Comparison of ENCODE assay signal across 33 cellular contexts in genomic region chr4:14280567-14280966, GRCh38.
"Had no signal": no experiment of that assay in that cellular context is flagged by ENCODE, and none has a peak within 500 bp of the region (broad histone marks: within the 10 kb centered on the region; RNA-seq: fewer than 3 reads in every experiment).

No MANE protein-coding gene starts in this region.

- H3K36me3 ChIP-seq: brain microvascular endothelial cell, breast epithelium, WERI-Rb-1 had no signal

- H3K27ac ChIP-seq: body of pancreas, brain microvascular endothelial cell, breast epithelium, WERI-Rb-1 had no signal

- H3K4me3 ChIP-seq: body of pancreas, breast epithelium had no signal

- H3K27me3 ChIP-seq: body of pancreas, brain microvascular endothelial cell, breast epithelium had no signal

- FAIRE-seq: astrocyte, TTC549 had no signal

- ATAC-seq: activated CD4-positive, alpha-beta T cell treated with anti-CD3 and anti-CD28 coated beads for 36 hours; activated CD4-positive, CD25-positive, alpha-beta regulatory T cell treated with anti-CD3 and anti-CD28 coated beads, Interleukin-2, amount 50 U/mL, for 24 hours; activated CD8-positive, alpha-beta memory T cell treated with anti-CD3 and anti-CD28 coated beads, Interleukin-2, amount 10 ng/mL, durations not matched to agents 7 days and 5 days; activated CD8-positive, alpha-beta T cell treated with anti-CD3 and anti-CD28 coated beads, Interleukin-2, amount 10 ng/mL, durations not matched to agents 7 days and 5 days; activated naive CD8-positive, alpha-beta T cell treated with anti-CD3 and anti-CD28 coated beads, Interleukin-2, amount 50 U/mL, for 24 hours; body of pancreas; WTC11 had no signal

- H3K9me3 ChIP-seq: body of pancreas, breast epithelium had no signal

- H3K4me1 ChIP-seq: body of pancreas, breast epithelium had no signal

- DNase-seq: activated CD4-positive, alpha-beta memory T cell treated with anti-CD3 and anti-CD28 coated beads, Interleukin-2, amount 10 ng/mL, durations not matched to agents 7 days and 5 days; activated CD4-positive, alpha-beta T cell treated with anti-CD3 and anti-CD28 coated beads for 1 hour; activated CD4-positive, alpha-beta T cell treated with anti-CD3 and anti-CD28 coated beads for 36 hours; activated CD4-positive, alpha-beta T cell treated with anti-CD3 and anti-CD28 coated beads for 48 hours; activated CD4-positive, alpha-beta T cell treated with anti-CD3 and anti-CD28 coated beads, Interleukin-2, amount 10 ng/mL, durations not matched to agents 7 days and 5 days; activated CD4-positive, alpha-beta T cell treated with anti-CD3 and anti-CD28 coated beads, Interleukin-2, amount 50 U/mL, for 48 hours; activated CD4-positive, CD25-positive, alpha-beta regulatory T cell; activated CD8-positive, alpha-beta memory T cell treated with anti-CD3 and anti-CD28 coated beads for 24 hours; activated CD8-positive, alpha-beta memory T cell treated with anti-CD3 and anti-CD28 coated beads, Interleukin-2, amount 10 ng/mL, durations not matched to agents 7 days and 5 days; activated CD8-positive, alpha-beta memory T cell treated with anti-CD3 and anti-CD28 coated beads, Interleukin-2, amount 50 U/mL, for 48 hours; activated CD8-positive, alpha-beta T cell treated with anti-CD3 and anti-CD28 coated beads, Interleukin-2, amount 10 ng/mL, durations not matched to agents 7 days and 5 days; activated effector memory CD4-positive, alpha-beta T cell treated with Interleukin-2 at 50 U/mL for 16 hours; activated gamma-delta T cell; activated naive CD4-positive, alpha-beta T cell treated with anti-CD3 and anti-CD28 coated beads, Interleukin-2, amount 10 ng/mL, durations not matched to agents 7 days and 5 days; activated naive CD4-positive, alpha-beta T cell treated with Interleukin-2 at 50 U/mL for 16 hours; activated naive CD8-positive, alpha-beta T cell treated with anti-CD3 and anti-CD28 coated beads, Interleukin-2, amount 10 ng/mL, durations not matched to agents 7 days and 5 days; activated naive CD8-positive, alpha-beta T cell treated with anti-CD3 and anti-CD28 coated beads, Interleukin-2, amount 50 U/mL, for 24 hours; activated T-cell treated with anti-CD3 and anti-CD28 coated beads, Interleukin-2, amount 50 U/mL, for 24 hours; activated T-cell treated with anti-CD3 and anti-CD28 coated beads, Interleukin-2, amount 50 U/mL, for 48 hours; amygdala; anterior cingulate cortex; body of pancreas; central memory CD4-positive, alpha-beta T cell; T-helper 1 cell; T-helper 2 cell; T-helper 9 cell; WERI-Rb-1 had no signal
